Comparison of ENCODE assay signal across 12 cellular contexts in the genomic region with DNA sequence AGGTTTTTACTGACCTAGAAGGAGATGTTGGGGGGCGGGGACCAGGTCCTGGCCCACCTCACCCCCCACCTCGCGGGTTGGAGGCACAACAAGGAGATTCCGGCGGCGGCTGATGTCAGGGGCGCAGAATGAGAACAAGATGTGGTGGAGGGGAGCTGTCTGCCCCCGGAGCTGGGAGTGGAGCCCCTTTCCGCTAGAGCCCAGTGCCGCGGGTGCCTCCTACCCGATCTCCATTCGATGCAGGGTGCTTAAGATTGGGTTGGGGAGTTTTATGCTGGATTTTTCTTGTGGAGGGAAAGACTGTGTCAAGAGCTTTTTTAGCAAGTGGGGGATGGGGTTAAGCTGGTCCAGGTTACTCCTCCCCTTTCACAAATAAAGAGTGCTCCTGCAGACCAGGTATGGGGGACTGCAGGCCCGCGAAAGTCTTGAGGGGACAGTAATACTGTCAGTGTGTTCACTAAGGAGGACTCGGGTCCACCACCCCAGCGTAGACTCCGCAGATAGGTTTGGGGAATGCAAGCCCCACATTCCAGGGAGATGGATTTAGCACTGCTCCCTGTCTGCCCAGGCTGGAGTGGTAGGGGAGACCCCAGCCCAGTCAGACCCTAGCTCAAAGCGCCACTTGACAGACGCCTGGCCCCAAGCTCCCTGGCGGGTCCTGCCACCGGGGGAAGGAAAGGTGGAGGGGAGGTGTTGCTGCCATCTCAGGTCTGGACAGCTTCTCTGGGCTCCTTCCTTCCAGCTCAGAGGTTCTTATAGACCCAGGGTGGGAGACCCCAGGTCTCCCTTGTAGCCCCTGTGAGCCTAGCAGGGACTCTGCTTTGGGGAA. TPM values are rescaled to one million over a fixed set of nuclear protein-coding genes. Genes with fewer than 3 reads are reported as not detected.
DNase-seq lines count a peak whose midpoint lies in the region; ATAC-seq lines count a peak whose summit lies in the region.
"Had no signal": no experiment of that assay in that cellular context is flagged by ENCODE, and none has a peak within 500 bp of the region (broad histone marks: within the 10 kb centered on the region; RNA-seq: fewer than 3 reads in every experiment).

No MANE protein-coding gene starts in this region.

- H3K36me3 Mint-ChIP-seq in T-cell = no peaks in the 10 kb centered on the region
- H3K36me3 Mint-ChIP-seq in stimulated activated memory B cell treated with anti-CD40 and anti-IgM and Interleukin-4, amounts not matched to agents 10 μg/mL and 1 μg/mL and 100 μg/mL, for 72 hours = no peaks in the 10 kb centered on the region

- H3K9me3 Mint-ChIP-seq in T-cell = no peaks in the 10 kb centered on the region
- H3K9me3 Mint-ChIP-seq in stimulated activated memory B cell treated with anti-CD40 and anti-IgM and Interleukin-4, amounts not matched to agents 10 μg/mL and 1 μg/mL and 100 μg/mL, for 72 hours = no peaks in the 10 kb centered on the region

- DNase-seq in activated effector memory CD4-positive, alpha-beta T cell treated with anti-CD3 and anti-CD28 coated beads, Interleukin-2, amount 50 U/mL, for 16 hours = peak; percentile 64
- DNase-seq in activated effector memory CD4-positive, alpha-beta T cell treated with Interleukin-2 at 50 U/mL for 16 hours = no peak
- DNase-seq in T-cell (peak in 5 of 34 experiments; percentile 11 to 40 (median 25)), fibroblast of peridontal ligament (ENCODE audit: extremely low read depth) (peak; percentile 7), SIG-M5 (lab: John Stamatoyannopoulos, UW) (no peak), cerebellum (ENCODE audit: low spot score) (no peak), GDM1 (lab: John Stamatoyannopoulos, UW) (no peak)
- DNase-seq: left cardiac atrium; NCI-H1105; NCI-H774; stimulated activated CD4-positive, alpha-beta T cell treated with anti-CD3 and anti-CD28 coated beads, Interleukin-4, amount 100 ng/mL, for 24 hours had no signal

- CTCF ChIA-PET in T-cell (lab: Charles Lee) = interaction anchor here in 1 of 2 donors (0.5 to 0.9 kb wide), 3 partner anchors 10 to 220 kb away, joined by 3 to 4 read pairs (median 3); no protein-coding TSS in a partner anchor

- peaks cover 52 to 69% of the 10 kb centered on the region in 2 donors for H3K27me3 Mint-ChIP-seq in T-cell
- H3K27me3 Mint-ChIP-seq in stimulated activated memory B cell treated with anti-CD40 and anti-IgM and Interleukin-4, amounts not matched to agents 10 μg/mL and 1 μg/mL and 100 μg/mL, for 72 hours = peaks cover 86% of the 10 kb centered on the region

- no peak for ATAC-seq in T-cell (replicated peaks in 1 of 4)
- no peak for ATAC-seq in stimulated activated memory B cell treated with anti-CD40 and anti-IgM and Interleukin-4, amounts not matched to agents 10 μg/mL and 1 μg/mL and 100 μg/mL, for 72 hours
- ATAC-seq: left cardiac atrium had no signal

- H3K4me1 Mint-ChIP-seq in T-cell = peaks cover 28 to 41% (median 34%) of the 10 kb centered on the region in 3 donors
- H3K4me1 Mint-ChIP-seq in stimulated activated memory B cell treated with anti-CD40 and anti-IgM and Interleukin-4, amounts not matched to agents 10 μg/mL and 1 μg/mL and 100 μg/mL, for 72 hours = peaks cover 37% of the 10 kb centered on the region

- peak overlapping the region in 1 of 2 donors; percentile 15 for H3K27ac Mint-ChIP-seq in T-cell
- H3K27ac Mint-ChIP-seq in stimulated activated memory B cell treated with anti-CD40 and anti-IgM and Interleukin-4, amounts not matched to agents 10 μg/mL and 1 μg/mL and 100 μg/mL, for 72 hours = no peak overlapping the region

- POLR2A ChIA-PET in T-cell (lab: Charles Lee) = interaction anchor here in 1 of 2 donors (0.6 kb wide), 1 partner anchor 15 kb away, joined by 6 read pairs; no protein-coding TSS in a partner anchor

- peak overlapping the region; percentile 56 to 72 (median 68) for H3K4me3 Mint-ChIP-seq in T-cell
- H3K4me3 Mint-ChIP-seq in stimulated activated memory B cell treated with anti-CD40 and anti-IgM and Interleukin-4, amounts not matched to agents 10 μg/mL and 1 μg/mL and 100 μg/mL, for 72 hours = peak overlapping the region; percentile 3

RNA-seq across cellular contexts. Expression of gene CACNA1G, which starts 2.0 kb away (rescaled TPM):
- total RNA-seq in T-cell (not detected), cerebellum (32.8 TPM)

RNA-seq across cellular contexts. Expression of gene SPATA20, which starts 15.5 kb away (rescaled TPM):
- total RNA-seq in T-cell = 10 to 100 TPM in 4 of 5 donors, 1 to 10 TPM in 1; 8.9 to 25.7 (median 20.3) TPM
- 15.6 TPM for total RNA-seq in cerebellum

RNA-seq across cellular contexts. Expression of gene EPN3, which starts 29.9 kb away (rescaled TPM):
- under 1 TPM in 2 of 5 donors, not detected in 3; 0.08 to 0.44 TPM for total RNA-seq in T-cell
- total RNA-seq in cerebellum = 0.18 TPM

RNA-seq across cellular contexts. Expression of gene MYCBPAP, which starts 54.2 kb away (rescaled TPM):
- total RNA-seq in T-cell (1 to 10 TPM in 4 of 5 donors, under 1 TPM in 1; 0.92 to 6.9 (median 4.7) TPM), cerebellum (0.91 TPM)

Comparison
In these comparisons a context has a peak if more than half of its experiments do, and no peak if none do; other contexts are left out.
1. DNase-seq: peak in activated effector memory CD4-positive, alpha-beta T cell treated with anti-CD3 and anti-CD28 coated beads, Interleukin-2, amount 50 U/mL, for 16 hours (single experiment) and fibroblast of peridontal ligament (single experiment); none in activated effector memory CD4-positive, alpha-beta T cell treated with Interleukin-2 at 50 U/mL for 16 hours (single experiment), SIG-M5 (single experiment), cerebellum (single experiment) and GDM1 (single experiment).
2. RNA of gene CACNA1G, which starts 2.0 kb away (total RNA-seq): 32.8 TPM in cerebellum (single experiment); not detected in T-cell; every median in the first group is over 10 times any median in the second.